ENCODE assay signal across 1 cellular context in the genomic region with DNA sequence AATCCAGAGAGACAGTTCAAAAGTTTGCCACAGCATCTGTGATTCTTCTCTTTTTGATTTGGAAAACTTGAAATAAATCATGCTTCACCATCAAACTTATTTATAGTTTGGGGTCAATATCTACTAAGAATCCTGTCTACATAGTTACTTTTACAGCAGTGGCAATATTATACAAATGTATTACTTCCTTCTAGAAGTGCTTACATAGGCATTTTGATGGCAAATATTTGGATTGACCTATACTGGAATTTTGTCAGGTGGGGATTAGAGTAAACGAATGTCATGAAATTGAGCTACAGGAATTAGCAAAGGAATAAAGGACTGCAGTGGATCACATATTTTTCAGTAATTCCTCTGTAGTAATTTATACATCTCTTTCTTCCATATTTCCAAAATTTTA.
TF ChIP-seq lines count a peak whose summit lies in the region.

No MANE protein-coding gene starts in this region.

TF ChIP-seq in HepG2, 621 proteins besides CTCF, POLR2A, EP300 and RAD21 (continued from another document):
- TF ChIP-seq, protein P1, sequence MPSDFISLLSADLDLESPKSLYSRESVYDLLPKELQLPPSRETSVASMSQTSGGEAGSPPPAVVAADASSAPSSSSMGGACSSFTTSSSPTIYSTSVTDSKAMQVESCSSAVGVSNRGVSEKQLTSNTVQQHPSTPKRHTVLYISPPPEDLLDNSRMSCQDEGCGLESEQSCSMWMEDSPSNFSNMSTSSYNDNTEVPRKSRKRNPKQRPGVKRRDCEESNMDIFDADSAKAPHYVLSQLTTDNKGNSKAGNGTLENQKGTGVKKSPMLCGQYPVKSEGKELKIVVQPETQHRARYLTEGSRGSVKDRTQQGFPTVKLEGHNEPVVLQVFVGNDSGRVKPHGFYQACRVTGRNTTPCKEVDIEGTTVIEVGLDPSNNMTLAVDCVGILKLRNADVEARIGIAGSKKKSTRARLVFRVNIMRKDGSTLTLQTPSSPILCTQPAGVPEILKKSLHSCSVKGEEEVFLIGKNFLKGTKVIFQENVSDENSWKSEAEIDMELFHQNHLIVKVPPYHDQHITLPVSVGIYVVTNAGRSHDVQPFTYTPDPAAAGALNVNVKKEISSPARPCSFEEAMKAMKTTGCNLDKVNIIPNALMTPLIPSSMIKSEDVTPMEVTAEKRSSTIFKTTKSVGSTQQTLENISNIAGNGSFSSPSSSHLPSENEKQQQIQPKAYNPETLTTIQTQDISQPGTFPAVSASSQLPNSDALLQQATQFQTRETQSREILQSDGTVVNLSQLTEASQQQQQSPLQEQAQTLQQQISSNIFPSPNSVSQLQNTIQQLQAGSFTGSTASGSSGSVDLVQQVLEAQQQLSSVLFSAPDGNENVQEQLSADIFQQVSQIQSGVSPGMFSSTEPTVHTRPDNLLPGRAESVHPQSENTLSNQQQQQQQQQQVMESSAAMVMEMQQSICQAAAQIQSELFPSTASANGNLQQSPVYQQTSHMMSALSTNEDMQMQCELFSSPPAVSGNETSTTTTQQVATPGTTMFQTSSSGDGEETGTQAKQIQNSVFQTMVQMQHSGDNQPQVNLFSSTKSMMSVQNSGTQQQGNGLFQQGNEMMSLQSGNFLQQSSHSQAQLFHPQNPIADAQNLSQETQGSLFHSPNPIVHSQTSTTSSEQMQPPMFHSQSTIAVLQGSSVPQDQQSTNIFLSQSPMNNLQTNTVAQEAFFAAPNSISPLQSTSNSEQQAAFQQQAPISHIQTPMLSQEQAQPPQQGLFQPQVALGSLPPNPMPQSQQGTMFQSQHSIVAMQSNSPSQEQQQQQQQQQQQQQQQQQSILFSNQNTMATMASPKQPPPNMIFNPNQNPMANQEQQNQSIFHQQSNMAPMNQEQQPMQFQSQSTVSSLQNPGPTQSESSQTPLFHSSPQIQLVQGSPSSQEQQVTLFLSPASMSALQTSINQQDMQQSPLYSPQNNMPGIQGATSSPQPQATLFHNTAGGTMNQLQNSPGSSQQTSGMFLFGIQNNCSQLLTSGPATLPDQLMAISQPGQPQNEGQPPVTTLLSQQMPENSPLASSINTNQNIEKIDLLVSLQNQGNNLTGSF (CRISPR knock-in tag; IDR thresholded peaks at IDR 0.05), result no peak
- no peak for TF ChIP-seq HNRNPH1 (optimal IDR thresholded peaks at IDR 0.05; ENCODE audit: low read depth, low read length)
- TF ChIP-seq ZNF567 (CRISPR knock-in tag; IDR thresholded peaks at IDR 0.05; ENCODE audit: borderline replicate concordance), result no peak
- no peak for TF ChIP-seq CBX2 (IDR thresholded peaks at IDR 0.05; ENCODE audit: low read depth, low read length)
- no peak for TF ChIP-seq CBX2 (CRISPR knock-in tag; IDR thresholded peaks at IDR 0.05; ENCODE audit: low read depth)
- no peak for TF ChIP-seq POLR2G (IDR thresholded peaks at IDR 0.05; ENCODE audit: low read depth, low read length)
